Comparison of ENCODE assay signal across 1 cellular context in genomic region chr7:82049442-82049841, GRCh38.
TF ChIP-seq lines count a peak whose summit lies in the region.

No MANE protein-coding gene starts in this region.

TF ChIP-seq in GM12878, 131 proteins besides CTCF, POLR2A, EP300 and RAD21 (continued from another document):
- TF ChIP-seq SMAD1 (IDR thresholded peaks at IDR 0.05; ENCODE audit: low read depth, partially characterized antibody) (no peak), HSF1 (IDR thresholded peaks at IDR 0.05; ENCODE audit: low read depth, low read length) (no peak), CREB1 (IDR thresholded peaks at IDR 0.05; ENCODE audit: low read depth) (no peak), ATF7 (IDR thresholded peaks at IDR 0.05; ENCODE audit: low read depth) (peak; percentile 53; the same call in 1 of the 2 replicates), ASH2L (IDR thresholded peaks at IDR 0.05; ENCODE audit: borderline replicate concordance, low read depth) (no peak), ZNF687 (IDR thresholded peaks at IDR 0.05) (peak; percentile 51; the same call in 1 of the 2 replicates), EGR1 (IDR thresholded peaks at IDR 0.05; ENCODE audit: borderline replicate concordance in 1 of 2, low read depth in 2 of 2, low read length in 2 of 2) (no peak), HCFC1 (IDR thresholded peaks at IDR 0.05; ENCODE audit: low read length) (no peak)
